In the genomic region with DNA sequence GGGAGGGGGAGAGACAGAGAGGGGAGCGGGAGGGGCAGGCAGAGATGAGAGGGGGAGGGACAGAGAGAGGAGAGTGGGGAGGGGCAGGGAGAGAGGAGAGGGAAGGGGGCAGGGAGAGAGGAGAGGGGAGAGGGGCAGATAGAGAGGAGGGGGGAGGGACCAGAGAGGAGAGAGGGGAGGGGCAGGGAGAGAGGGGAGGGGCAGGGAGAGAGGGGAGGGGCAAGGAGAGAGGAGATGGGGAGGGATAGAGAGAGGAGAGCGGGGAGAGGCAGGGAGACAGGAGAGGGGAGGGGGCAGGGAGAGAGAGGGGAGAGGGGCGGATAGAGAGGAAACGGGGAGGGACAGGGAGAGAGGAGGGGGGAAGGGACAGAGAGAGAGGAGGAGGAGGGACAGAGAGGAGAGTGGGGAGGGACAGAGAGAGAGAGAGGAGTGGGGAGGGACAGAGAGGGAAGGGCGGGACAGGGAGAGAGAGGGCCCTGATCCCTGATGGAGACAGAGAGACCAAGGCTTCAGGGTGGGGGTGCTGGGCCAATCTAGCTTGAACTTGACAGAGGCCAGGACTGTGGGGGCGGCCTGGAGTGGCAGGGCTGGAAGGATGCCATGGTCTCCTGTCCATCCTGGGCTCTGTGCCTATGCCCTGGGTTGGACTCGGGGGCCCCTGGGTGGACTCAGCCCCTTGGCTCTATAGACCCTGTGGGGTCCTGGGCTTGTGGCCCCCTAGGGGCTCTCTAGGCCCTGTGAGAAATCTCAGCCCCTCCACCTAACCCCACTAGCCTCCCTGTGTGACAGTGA, we compare ENCODE assay signal across 2 cellular contexts.
A peak's percentile ranks its signal among the peaks of the same experiment; 100 is the strongest.
TF ChIP-seq lines count a peak whose summit lies in the region.

No MANE protein-coding gene starts in this region.

TF ChIP-seq in GM23338, 12 proteins besides CTCF, POLR2A, EP300 and RAD21 (continues in another document):
- no peak for TF ChIP-seq EZH2 (IDR thresholded peaks at IDR 0.05; ENCODE audit: low read depth, unreplicated experiment)
- TF ChIP-seq NANOG (IDR thresholded peaks at IDR 0.05; ENCODE audit: borderline replicate concordance), result no peak
- TF ChIP-seq POLR2AphosphoS5 (IDR thresholded peaks at IDR 0.05; ENCODE audit: low read depth), result no peak
- no peak for TF ChIP-seq CREB1 (CRISPR knock-in tag; IDR thresholded peaks at IDR 0.05; ENCODE audit: low read depth)
- TF ChIP-seq, protein P1, sequence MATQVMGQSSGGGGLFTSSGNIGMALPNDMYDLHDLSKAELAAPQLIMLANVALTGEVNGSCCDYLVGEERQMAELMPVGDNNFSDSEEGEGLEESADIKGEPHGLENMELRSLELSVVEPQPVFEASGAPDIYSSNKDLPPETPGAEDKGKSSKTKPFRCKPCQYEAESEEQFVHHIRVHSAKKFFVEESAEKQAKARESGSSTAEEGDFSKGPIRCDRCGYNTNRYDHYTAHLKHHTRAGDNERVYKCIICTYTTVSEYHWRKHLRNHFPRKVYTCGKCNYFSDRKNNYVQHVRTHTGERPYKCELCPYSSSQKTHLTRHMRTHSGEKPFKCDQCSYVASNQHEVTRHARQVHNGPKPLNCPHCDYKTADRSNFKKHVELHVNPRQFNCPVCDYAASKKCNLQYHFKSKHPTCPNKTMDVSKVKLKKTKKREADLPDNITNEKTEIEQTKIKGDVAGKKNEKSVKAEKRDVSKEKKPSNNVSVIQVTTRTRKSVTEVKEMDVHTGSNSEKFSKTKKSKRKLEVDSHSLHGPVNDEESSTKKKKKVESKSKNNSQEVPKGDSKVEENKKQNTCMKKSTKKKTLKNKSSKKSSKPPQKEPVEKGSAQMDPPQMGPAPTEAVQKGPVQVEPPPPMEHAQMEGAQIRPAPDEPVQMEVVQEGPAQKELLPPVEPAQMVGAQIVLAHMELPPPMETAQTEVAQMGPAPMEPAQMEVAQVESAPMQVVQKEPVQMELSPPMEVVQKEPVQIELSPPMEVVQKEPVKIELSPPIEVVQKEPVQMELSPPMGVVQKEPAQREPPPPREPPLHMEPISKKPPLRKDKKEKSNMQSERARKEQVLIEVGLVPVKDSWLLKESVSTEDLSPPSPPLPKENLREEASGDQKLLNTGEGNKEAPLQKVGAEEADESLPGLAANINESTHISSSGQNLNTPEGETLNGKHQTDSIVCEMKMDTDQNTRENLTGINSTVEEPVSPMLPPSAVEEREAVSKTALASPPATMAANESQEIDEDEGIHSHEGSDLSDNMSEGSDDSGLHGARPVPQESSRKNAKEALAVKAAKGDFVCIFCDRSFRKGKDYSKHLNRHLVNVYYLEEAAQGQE (IDR thresholded peaks at IDR 0.05; ENCODE audit: unreplicated experiment), result no peak
- TF ChIP-seq ZNF114 (CRISPR knock-in tag; IDR thresholded peaks at IDR 0.05), result no peak
- TF ChIP-seq, protein P2, sequence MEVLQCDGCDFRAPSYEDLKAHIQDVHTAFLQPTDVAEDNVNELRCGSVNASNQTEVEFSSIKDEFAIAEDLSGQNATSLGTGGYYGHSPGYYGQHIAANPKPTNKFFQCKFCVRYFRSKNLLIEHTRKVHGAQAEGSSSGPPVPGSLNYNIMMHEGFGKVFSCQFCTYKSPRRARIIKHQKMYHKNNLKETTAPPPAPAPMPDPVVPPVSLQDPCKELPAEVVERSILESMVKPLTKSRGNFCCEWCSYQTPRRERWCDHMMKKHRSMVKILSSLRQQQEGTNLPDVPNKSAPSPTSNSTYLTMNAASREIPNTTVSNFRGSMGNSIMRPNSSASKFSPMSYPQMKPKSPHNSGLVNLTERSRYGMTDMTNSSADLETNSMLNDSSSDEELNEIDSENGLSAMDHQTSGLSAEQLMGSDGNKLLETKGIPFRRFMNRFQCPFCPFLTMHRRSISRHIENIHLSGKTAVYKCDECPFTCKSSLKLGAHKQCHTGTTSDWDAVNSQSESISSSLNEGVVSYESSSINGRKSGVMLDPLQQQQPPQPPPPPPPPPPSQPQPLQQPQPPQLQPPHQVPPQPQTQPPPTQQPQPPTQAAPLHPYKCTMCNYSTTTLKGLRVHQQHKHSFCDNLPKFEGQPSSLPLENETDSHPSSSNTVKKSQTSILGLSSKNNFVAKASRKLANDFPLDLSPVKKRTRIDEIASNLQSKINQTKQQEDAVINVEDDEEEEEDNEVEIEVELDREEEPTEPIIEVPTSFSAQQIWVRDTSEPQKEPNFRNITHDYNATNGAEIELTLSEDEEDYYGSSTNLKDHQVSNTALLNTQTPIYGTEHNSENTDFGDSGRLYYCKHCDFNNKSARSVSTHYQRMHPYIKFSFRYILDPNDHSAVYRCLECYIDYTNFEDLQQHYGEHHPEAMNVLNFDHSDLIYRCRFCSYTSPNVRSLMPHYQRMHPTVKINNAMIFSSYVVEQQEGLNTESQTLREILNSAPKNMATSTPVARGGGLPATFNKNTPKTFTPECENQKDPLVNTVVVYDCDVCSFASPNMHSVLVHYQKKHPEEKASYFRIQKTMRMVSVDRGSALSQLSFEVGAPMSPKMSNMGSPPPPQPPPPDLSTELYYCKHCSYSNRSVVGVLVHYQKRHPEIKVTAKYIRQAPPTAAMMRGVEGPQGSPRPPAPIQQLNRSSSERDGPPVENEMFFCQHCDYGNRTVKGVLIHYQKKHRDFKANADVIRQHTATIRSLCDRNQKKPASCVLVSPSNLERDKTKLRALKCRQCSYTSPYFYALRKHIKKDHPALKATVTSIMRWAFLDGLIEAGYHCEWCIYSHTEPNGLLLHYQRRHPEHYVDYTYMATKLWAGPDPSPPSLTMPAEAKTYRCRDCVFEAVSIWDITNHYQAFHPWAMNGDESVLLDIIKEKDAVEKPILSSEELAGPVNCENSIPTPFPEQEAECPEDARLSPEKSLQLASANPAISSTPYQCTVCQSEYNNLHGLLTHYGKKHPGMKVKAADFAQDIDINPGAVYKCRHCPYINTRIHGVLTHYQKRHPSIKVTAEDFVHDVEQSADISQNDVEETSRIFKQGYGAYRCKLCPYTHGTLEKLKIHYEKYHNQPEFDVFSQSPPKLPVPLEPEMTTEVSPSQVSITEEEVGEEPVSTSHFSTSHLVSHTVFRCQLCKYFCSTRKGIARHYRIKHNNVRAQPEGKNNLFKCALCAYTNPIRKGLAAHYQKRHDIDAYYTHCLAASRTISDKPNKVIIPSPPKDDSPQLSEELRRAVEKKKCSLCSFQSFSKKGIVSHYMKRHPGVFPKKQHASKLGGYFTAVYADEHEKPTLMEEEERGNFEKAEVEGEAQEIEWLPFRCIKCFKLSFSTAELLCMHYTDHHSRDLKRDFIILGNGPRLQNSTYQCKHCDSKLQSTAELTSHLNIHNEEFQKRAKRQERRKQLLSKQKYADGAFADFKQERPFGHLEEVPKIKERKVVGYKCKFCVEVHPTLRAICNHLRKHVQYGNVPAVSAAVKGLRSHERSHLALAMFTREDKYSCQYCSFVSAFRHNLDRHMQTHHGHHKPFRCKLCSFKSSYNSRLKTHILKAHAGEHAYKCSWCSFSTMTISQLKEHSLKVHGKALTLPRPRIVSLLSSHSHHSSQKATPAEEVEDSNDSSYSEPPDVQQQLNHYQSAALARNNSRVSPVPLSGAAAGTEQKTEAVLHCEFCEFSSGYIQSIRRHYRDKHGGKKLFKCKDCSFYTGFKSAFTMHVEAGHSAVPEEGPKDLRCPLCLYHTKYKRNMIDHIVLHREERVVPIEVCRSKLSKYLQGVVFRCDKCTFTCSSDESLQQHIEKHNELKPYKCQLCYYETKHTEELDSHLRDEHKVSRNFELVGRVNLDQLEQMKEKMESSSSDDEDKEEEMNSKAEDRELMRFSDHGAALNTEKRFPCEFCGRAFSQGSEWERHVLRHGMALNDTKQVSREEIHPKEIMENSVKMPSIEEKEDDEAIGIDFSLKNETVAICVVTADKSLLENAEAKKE (CRISPR knock-in tag; IDR thresholded peaks at IDR 0.05), result no peak
- no peak for TF ChIP-seq ZNF331 (CRISPR knock-in tag; IDR thresholded peaks at IDR 0.05; ENCODE audit: low read depth)

TF ChIP-seq in H1, 55 proteins besides CTCF, POLR2A, EP300 and RAD21:
- TF ChIP-seq SP1 (IDR thresholded peaks at IDR 0.05; ENCODE audit: low read depth, low read length) (no peak), EGR1 (IDR thresholded peaks at IDR 0.05; ENCODE audit: borderline replicate concordance, low read depth, low read length) (0 out of 2 replicates have a peak, but pooled peaks have one; percentile 18), SUZ12 (IDR thresholded peaks at IDR 0.05; ENCODE audit: low read length) (no peak), RBBP5 (IDR thresholded peaks at IDR 0.05; ENCODE audit: borderline replicate concordance, low read depth, low read length) (no peak), TAF7 (optimal IDR thresholded peaks at IDR 0.05; ENCODE audit: borderline replicate concordance, low read depth, low read length) (no peak), CBX8 (IDR thresholded peaks at IDR 0.05; ENCODE audit: borderline replicate concordance, low read depth, low read length) (no peak), ASH2L (IDR thresholded peaks at IDR 0.05; ENCODE audit: low read length) (no peak), GABPA (IDR thresholded peaks at IDR 0.05; ENCODE audit: borderline replicate concordance, insufficient read depth, low read length) (no peak)
- TF ChIP-seq, protein P3, sequence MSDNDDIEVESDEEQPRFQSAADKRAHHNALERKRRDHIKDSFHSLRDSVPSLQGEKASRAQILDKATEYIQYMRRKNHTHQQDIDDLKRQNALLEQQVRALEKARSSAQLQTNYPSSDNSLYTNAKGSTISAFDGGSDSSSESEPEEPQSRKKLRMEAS (IDR thresholded peaks at IDR 0.05), result no peak
